Comparison of ENCODE assay signal across 2 cellular contexts in the genomic region with DNA sequence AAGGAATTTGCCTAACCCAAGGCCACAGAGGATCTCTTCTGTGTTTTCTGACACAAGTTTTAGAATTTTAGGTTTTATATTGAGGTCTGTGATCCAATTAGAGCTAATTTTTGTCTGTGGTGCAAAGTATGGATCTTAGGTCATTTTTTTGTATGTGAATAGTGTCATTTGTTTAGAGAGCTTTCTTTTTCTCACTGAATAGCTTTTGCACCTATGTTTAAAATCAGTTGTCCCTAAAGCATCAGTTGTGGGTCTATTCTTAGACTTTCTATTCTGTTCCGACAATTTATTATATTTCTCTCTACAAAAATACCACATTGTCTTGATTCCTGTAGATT.
TF ChIP-seq lines count a peak whose summit lies in the region.

No MANE protein-coding gene starts in this region.

TF ChIP-seq in SK-N-SH, 30 proteins besides CTCF, POLR2A, EP300 and RAD21 (continued from another document):
- TF ChIP-seq USF2 (IDR thresholded peaks at IDR 0.05; ENCODE audit: borderline replicate concordance, low read depth, low read length) = no peak
- TF ChIP-seq GABPA (IDR thresholded peaks at IDR 0.05; ENCODE audit: low read depth) = no peak
- TF ChIP-seq FOXJ3 (CRISPR knock-in tag; IDR thresholded peaks at IDR 0.05) = no peak
- TF ChIP-seq REST (IDR thresholded peaks at IDR 0.05; ENCODE audit: low read depth, low read length) = no peak
- TF ChIP-seq POLR2AphosphoS5 (IDR thresholded peaks at IDR 0.05; ENCODE audit: low read depth, low read length) = no peak

TF ChIP-seq in SK-N-SH treated with all-trans-retinoic acid at 6 μM for 48 hours, 23 proteins besides CTCF, POLR2A, EP300 and RAD21 (continued from another document):
- TF ChIP-seq, protein P1, sequence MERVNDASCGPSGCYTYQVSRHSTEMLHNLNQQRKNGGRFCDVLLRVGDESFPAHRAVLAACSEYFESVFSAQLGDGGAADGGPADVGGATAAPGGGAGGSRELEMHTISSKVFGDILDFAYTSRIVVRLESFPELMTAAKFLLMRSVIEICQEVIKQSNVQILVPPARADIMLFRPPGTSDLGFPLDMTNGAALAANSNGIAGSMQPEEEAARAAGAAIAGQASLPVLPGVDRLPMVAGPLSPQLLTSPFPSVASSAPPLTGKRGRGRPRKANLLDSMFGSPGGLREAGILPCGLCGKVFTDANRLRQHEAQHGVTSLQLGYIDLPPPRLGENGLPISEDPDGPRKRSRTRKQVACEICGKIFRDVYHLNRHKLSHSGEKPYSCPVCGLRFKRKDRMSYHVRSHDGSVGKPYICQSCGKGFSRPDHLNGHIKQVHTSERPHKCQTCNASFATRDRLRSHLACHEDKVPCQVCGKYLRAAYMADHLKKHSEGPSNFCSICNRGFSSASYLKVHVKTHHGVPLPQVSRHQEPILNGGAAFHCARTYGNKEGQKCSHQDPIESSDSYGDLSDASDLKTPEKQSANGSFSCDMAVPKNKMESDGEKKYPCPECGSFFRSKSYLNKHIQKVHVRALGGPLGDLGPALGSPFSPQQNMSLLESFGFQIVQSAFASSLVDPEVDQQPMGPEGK (CRISPR knock-in tag; IDR thresholded peaks at IDR 0.05; ENCODE audit: borderline replicate concordance) = no peak
- TF ChIP-seq ZNF565 (CRISPR knock-in tag; conservative IDR thresholded peaks at IDR 0.05; ENCODE audit: low read depth) = no peak
- TF ChIP-seq ARNTL (CRISPR knock-in tag; IDR thresholded peaks at IDR 0.05; ENCODE audit: borderline replicate concordance, low read depth) = no peak
- no peak for TF ChIP-seq POU6F1 (CRISPR knock-in tag; IDR thresholded peaks at IDR 0.05; ENCODE audit: borderline replicate concordance, low read depth)
